Comparison of ENCODE assay signal across 25 cellular contexts in the genomic region with DNA sequence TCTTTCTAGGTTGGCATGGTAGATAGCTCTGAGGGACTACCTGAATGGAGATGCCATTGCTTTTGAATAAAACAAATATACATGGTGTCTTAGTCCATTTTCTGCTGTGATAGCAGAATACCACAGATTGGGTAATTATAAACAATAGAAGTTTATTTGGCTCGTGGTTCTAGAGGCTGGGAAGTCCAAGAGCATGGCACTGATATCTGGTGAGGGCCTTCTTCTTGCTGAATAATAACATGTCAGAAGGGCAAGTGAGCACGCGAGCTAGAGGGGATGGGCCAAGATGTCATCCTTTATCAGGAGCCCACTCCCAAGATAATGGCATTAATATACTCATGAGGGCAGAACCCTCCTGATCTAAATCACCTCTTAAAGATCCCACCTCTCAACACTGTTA. TPM values are rescaled to one million over a fixed set of nuclear protein-coding genes. Genes with fewer than 3 reads are reported as not detected.
DNase-seq lines count a peak whose midpoint lies in the region; ATAC-seq and TF ChIP-seq lines count a peak whose summit lies in the region.
"Had no signal": no experiment of that assay in that cellular context is flagged by ENCODE, and none has a peak within 500 bp of the region (broad histone marks: within the 10 kb centered on the region; RNA-seq: fewer than 3 reads in every experiment).

No MANE protein-coding gene starts in this region.

- H3K27me3 ChIP-seq in smooth muscle cell (ENCODE audit: low read depth): no peaks in the 10 kb centered on the region

- H3K27ac Mint-ChIP-seq in activated CD4-positive, alpha-beta T cell treated with anti-CD3 and anti-CD28 coated beads for 36 hours: peak overlapping the region; percentile 65
- peak overlapping the region; percentile 15 for H3K27ac Mint-ChIP-seq in activated naive CD8-positive, alpha-beta T cell treated with anti-CD3 and anti-CD28 coated beads, Interleukin-2, amount 50 U/mL, for 24 hours
- no peak overlapping the region for H3K27ac Mint-ChIP-seq in activated naive CD8-positive, alpha-beta T cell treated with anti-CD3 and anti-CD28 coated beads for 36 hours
- peak overlapping the region; percentile 29 for H3K27ac Mint-ChIP-seq in activated T-helper 17 cell treated with anti-CD3 and anti-CD28 coated beads, Interleukin-2, amount 50 U/mL, for 72 hours
- H3K27ac Mint-ChIP-seq: CD4-positive, alpha-beta memory T cell; GM23338; H9 had no signal

- peaks cover 72% of the 10 kb centered on the region for H3K79me2 ChIP-seq in smooth muscle cell (ENCODE audit: low read depth)

- peaks cover 13% of the 10 kb centered on the region for H3K4me1 ChIP-seq in smooth muscle cell (ENCODE audit: low read depth)

- H3K9me3 ChIP-seq in smooth muscle cell (replicated peaks; ENCODE audit: low read depth): no peaks in the 10 kb centered on the region

- H3K4me3 ChIP-seq in smooth muscle cell: no peak overlapping the region
- H3K4me3 ChIP-seq: GM23338 had no signal

- H3K9ac ChIP-seq in smooth muscle cell (ENCODE audit: low read depth): no peak overlapping the region

- no peak for ATAC-seq in activated CD4-positive, alpha-beta T cell treated with anti-CD3 and anti-CD28 coated beads for 36 hours
- ATAC-seq in activated naive CD8-positive, alpha-beta T cell treated with anti-CD3 and anti-CD28 coated beads, Interleukin-2, amount 50 U/mL, for 24 hours: no peak
- no peak for ATAC-seq in activated T-helper 17 cell treated with anti-CD3 and anti-CD28 coated beads, Interleukin-2, amount 50 U/mL, for 72 hours (replicated peaks)
- ATAC-seq: GM23338, HCT116 had no signal

- peak overlapping the region; percentile 48 for H3K27ac ChIP-seq in smooth muscle cell (ENCODE audit: low read depth)
- H3K27ac ChIP-seq: 22Rv1 had no signal

- no peaks in the 10 kb centered on the region for H3K36me3 ChIP-seq in smooth muscle cell (ENCODE audit: low read depth)

- WGBS in smooth muscle cell (ENCODE audit: low lambda C conversion rate): 95% methylated on average over 3 of the region's 3 CpGs

- no peak for TF ChIP-seq CTCF in smooth muscle cell (IDR thresholded peaks at IDR 0.05; ENCODE audit: borderline replicate concordance, insufficient read depth, poor library complexity, severe bottlenecking)

- H2AFZ ChIP-seq in smooth muscle cell (ENCODE audit: low read depth): no peak overlapping the region
- H2AFZ ChIP-seq: GM23338 had no signal

- no peaks in the 10 kb centered on the region for H4K20me1 ChIP-seq in smooth muscle cell (ENCODE audit: low read depth)

- peaks cover 73% of the 10 kb centered on the region for H3K4me1 Mint-ChIP-seq in activated CD4-positive, alpha-beta T cell treated with anti-CD3 and anti-CD28 coated beads for 36 hours
- H3K4me1 Mint-ChIP-seq in activated naive CD8-positive, alpha-beta T cell treated with anti-CD3 and anti-CD28 coated beads, Interleukin-2, amount 50 U/mL, for 24 hours: peaks cover 82% of the 10 kb centered on the region
- H3K4me1 Mint-ChIP-seq in activated naive CD8-positive, alpha-beta T cell treated with anti-CD3 and anti-CD28 coated beads for 36 hours: peaks cover 42% of the 10 kb centered on the region
- peaks cover 47% of the 10 kb centered on the region for H3K4me1 Mint-ChIP-seq in activated T-helper 17 cell treated with anti-CD3 and anti-CD28 coated beads, Interleukin-2, amount 50 U/mL, for 72 hours
- H3K4me1 Mint-ChIP-seq: GM23338, H9 had no signal

- no peak for DNase-seq in activated CD4-positive, alpha-beta T cell treated with anti-CD3 and anti-CD28 coated beads for 36 hours
- DNase-seq in activated CD4-positive, alpha-beta T cell treated with anti-CD3 and anti-CD28 coated beads, Interleukin-2, amount 50 U/mL, for 1 hour: no peak
- DNase-seq in activated naive CD8-positive, alpha-beta T cell treated with anti-CD3 and anti-CD28 coated beads, Interleukin-2, amount 50 U/mL, for 24 hours: no peak
- DNase-seq in activated naive CD8-positive, alpha-beta T cell treated with anti-CD3 and anti-CD28 coated beads for 36 hours: no peak
- no peak for DNase-seq in smooth muscle cell (lab: John Stamatoyannopoulos, UW; ENCODE audit: unreplicated experiment)
- no peak for DNase-seq in NCI-H2107 (lab: John Stamatoyannopoulos, UW)
- no peak for DNase-seq in AML-193 (lab: John Stamatoyannopoulos, UW)
- DNase-seq: ACHN; C1 segment of cervical spinal cord; Calu3; CD4-positive, alpha-beta memory T cell; COR-L47; DMS53; DMS79 treated with DMSO at 0.1 percent for 48 hours; GF-D8; H9; HFFc6 had no signal

- H3K4me3 Mint-ChIP-seq in activated CD4-positive, alpha-beta T cell treated with anti-CD3 and anti-CD28 coated beads for 36 hours: no peak overlapping the region
- no peak overlapping the region for H3K4me3 Mint-ChIP-seq in activated naive CD8-positive, alpha-beta T cell treated with anti-CD3 and anti-CD28 coated beads, Interleukin-2, amount 50 U/mL, for 24 hours
- H3K4me3 Mint-ChIP-seq in activated naive CD8-positive, alpha-beta T cell treated with anti-CD3 and anti-CD28 coated beads for 36 hours: no peak overlapping the region
- H3K4me3 Mint-ChIP-seq in activated T-helper 17 cell treated with anti-CD3 and anti-CD28 coated beads, Interleukin-2, amount 50 U/mL, for 72 hours: no peak overlapping the region
- H3K4me3 Mint-ChIP-seq: CD4-positive, alpha-beta memory T cell; GM23338; H9; HFFc6 had no signal

- H3K9me3 Mint-ChIP-seq in activated CD4-positive, alpha-beta T cell treated with anti-CD3 and anti-CD28 coated beads for 36 hours (ENCODE audit: low read depth): peaks cover 7% of the 10 kb centered on the region
- H3K9me3 Mint-ChIP-seq in activated naive CD8-positive, alpha-beta T cell treated with anti-CD3 and anti-CD28 coated beads, Interleukin-2, amount 50 U/mL, for 24 hours: peaks cover 8% of the 10 kb centered on the region
- H3K9me3 Mint-ChIP-seq in activated naive CD8-positive, alpha-beta T cell treated with anti-CD3 and anti-CD28 coated beads for 36 hours: peaks cover 2% of the 10 kb centered on the region
- H3K9me3 Mint-ChIP-seq in activated T-helper 17 cell treated with anti-CD3 and anti-CD28 coated beads, Interleukin-2, amount 50 U/mL, for 72 hours: no peaks in the 10 kb centered on the region
- H3K9me3 Mint-ChIP-seq: GM23338 had no signal

- H3K36me3 Mint-ChIP-seq in activated CD4-positive, alpha-beta T cell treated with anti-CD3 and anti-CD28 coated beads for 36 hours (ENCODE audit: low read depth): peaks cover 59% of the 10 kb centered on the region
- H3K36me3 Mint-ChIP-seq in activated naive CD8-positive, alpha-beta T cell treated with anti-CD3 and anti-CD28 coated beads, Interleukin-2, amount 50 U/mL, for 24 hours (ENCODE audit: low read depth): peaks cover 80% of the 10 kb centered on the region
- peaks cover 38% of the 10 kb centered on the region for H3K36me3 Mint-ChIP-seq in activated naive CD8-positive, alpha-beta T cell treated with anti-CD3 and anti-CD28 coated beads for 36 hours
- H3K36me3 Mint-ChIP-seq in activated T-helper 17 cell treated with anti-CD3 and anti-CD28 coated beads, Interleukin-2, amount 50 U/mL, for 72 hours (ENCODE audit: low read depth): peaks cover 83% of the 10 kb centered on the region

- intact Hi-C loops in activated CD4-positive, alpha-beta T cell treated with anti-CD3 and anti-CD28 coated beads for 36 hours (cut with DNase I, micrococcal nuclease): loop anchor here in 1 of 2 experiments (10.0 kb wide), 2 partner anchors 1257 to 1523 kb away; no protein-coding TSS in a partner anchor

- H3K4me2 ChIP-seq in smooth muscle cell: no peak overlapping the region
- H3K4me2 ChIP-seq: GM23338 had no signal

- H3K27me3 Mint-ChIP-seq in activated CD4-positive, alpha-beta T cell treated with anti-CD3 and anti-CD28 coated beads for 36 hours: no peaks in the 10 kb centered on the region
- no peaks in the 10 kb centered on the region for H3K27me3 Mint-ChIP-seq in activated naive CD8-positive, alpha-beta T cell treated with anti-CD3 and anti-CD28 coated beads, Interleukin-2, amount 50 U/mL, for 24 hours
- H3K27me3 Mint-ChIP-seq in activated naive CD8-positive, alpha-beta T cell treated with anti-CD3 and anti-CD28 coated beads for 36 hours: no peaks in the 10 kb centered on the region
- H3K27me3 Mint-ChIP-seq in activated T-helper 17 cell treated with anti-CD3 and anti-CD28 coated beads, Interleukin-2, amount 50 U/mL, for 72 hours: no peaks in the 10 kb centered on the region
- H3K27me3 Mint-ChIP-seq: CD4-positive, alpha-beta memory T cell had no signal

- H3F3A ChIP-seq in smooth muscle cell (ENCODE audit: low read depth): peaks cover 32% of the 10 kb centered on the region

- CTCF ChIA-PET in activated CD4-positive, alpha-beta T cell treated with anti-CD3 and anti-CD28 coated beads for 36 hours (lab: Charles Lee): interaction anchor here (4.1 kb wide), 1 partner anchor 42 kb away, joined by 17 read pairs; no protein-coding TSS in a partner anchor

- POLR2A ChIA-PET in activated CD4-positive, alpha-beta T cell treated with anti-CD3 and anti-CD28 coated beads for 36 hours (lab: Charles Lee): no interaction called here

RNA-seq across cellular contexts. Expression of a gene that starts 21.9 kb away (rescaled TPM):
- 10 to 100 TPM; 33.7 to 48.7 TPM for total RNA-seq in activated CD4-positive, alpha-beta T cell treated with anti-CD3 and anti-CD28 coated beads for 36 hours
- 10 to 100 TPM; 17.3 to 19.5 TPM for total RNA-seq in activated naive CD8-positive, alpha-beta T cell treated with anti-CD3 and anti-CD28 coated beads for 36 hours
- 10 to 100 TPM; 23.9 to 30.8 TPM for total RNA-seq in activated T-helper 17 cell treated with anti-CD3 and anti-CD28 coated beads, Interleukin-2, amount 50 U/mL, for 72 hours
- 41.1 and 52.0 TPM in 2 replicates for total RNA-seq in smooth muscle cell
- 20.0 and 35.2 TPM in 2 replicates for polyA plus RNA-seq in smooth muscle cell

RNA-seq across cellular contexts. Expression of a gene that starts 50.7 kb away (rescaled TPM):
- 10 to 100 TPM; 40.1 to 47.6 TPM for total RNA-seq in activated CD4-positive, alpha-beta T cell treated with anti-CD3 and anti-CD28 coated beads for 36 hours
- 10 to 100 TPM; 36.1 to 37.3 TPM for total RNA-seq in activated naive CD8-positive, alpha-beta T cell treated with anti-CD3 and anti-CD28 coated beads for 36 hours
- total RNA-seq in activated T-helper 17 cell treated with anti-CD3 and anti-CD28 coated beads, Interleukin-2, amount 50 U/mL, for 72 hours: 10 to 100 TPM; 36.3 to 47.4 TPM
- total RNA-seq in smooth muscle cell: 18.3 and 34.7 TPM in 2 replicates
- 34.7 and 48.5 TPM in 2 replicates for polyA plus RNA-seq in smooth muscle cell

RNA-seq across cellular contexts. Expression of a gene that starts 52.5 kb away (rescaled TPM):
- not detected for total RNA-seq in activated CD4-positive, alpha-beta T cell treated with anti-CD3 and anti-CD28 coated beads for 36 hours
- not detected for total RNA-seq in activated naive CD8-positive, alpha-beta T cell treated with anti-CD3 and anti-CD28 coated beads for 36 hours
- not detected for total RNA-seq in activated T-helper 17 cell treated with anti-CD3 and anti-CD28 coated beads, Interleukin-2, amount 50 U/mL, for 72 hours
- not detected in 2 replicates for total RNA-seq in smooth muscle cell
- polyA plus RNA-seq in smooth muscle cell: not detected in 2 replicates
- total RNA-seq: Calu3; CD4-positive, alpha-beta memory T cell; Daoy; G401; GM23338; H4; H9; HFFc6 had no signal
- polyA plus RNA-seq: BJ; CD4-positive, alpha-beta memory T cell; GM23338 had no signal
